ENCODE assay signal across 25 cellular contexts in genomic region chr3:156985689-156986088, GRCh38.
"Had no signal": no experiment of that assay in that cellular context is flagged by ENCODE, and none has a peak within 500 bp of the region (broad histone marks: within the 10 kb centered on the region; RNA-seq: fewer than 3 reads in every experiment).

No MANE protein-coding gene starts in this region.

- ATAC-seq: activated CD4-positive, alpha-beta T cell treated with anti-CD3 and anti-CD28 coated beads for 36 hours had no signal

- H3K9me3 Mint-ChIP-seq: activated CD4-positive, alpha-beta memory T cell treated with anti-CD3 and anti-CD28 coated beads, Interleukin-2, amount 10 ng/mL, durations not matched to agents 7 days and 5 days; activated naive CD4-positive, alpha-beta T cell treated with anti-CD3 and anti-CD28 coated beads, Interleukin-2, amount 10 ng/mL, durations not matched to agents 7 days and 5 days; activated naive CD8-positive, alpha-beta T cell treated with anti-CD3 and anti-CD28 coated beads for 36 hours; activated T-helper 2 cell treated with anti-CD3 and anti-CD28 coated beads, Interferon-gamma antibody, Interleukin-2, Interleukin-4, amounts not matched to agents 10 μg/mL and 5 μg/mL and 100 μg/mL, durations not matched to agents 14 hours and 24 hours and 36 hours had no signal

- H3K4me1 Mint-ChIP-seq: activated CD4-positive, alpha-beta memory T cell treated with anti-CD3 and anti-CD28 coated beads, Interleukin-2, amount 10 ng/mL, durations not matched to agents 7 days and 5 days; activated CD4-positive, alpha-beta T cell treated with anti-CD3 and anti-CD28 coated beads for 36 hours; activated naive CD4-positive, alpha-beta T cell treated with anti-CD3 and anti-CD28 coated beads, Interleukin-2, amount 10 ng/mL, durations not matched to agents 7 days and 5 days; activated naive CD8-positive, alpha-beta T cell treated with anti-CD3 and anti-CD28 coated beads for 36 hours had no signal

- H3K9me3 ChIP-seq: Peyer's patch, SJCRH30, SK-N-SH had no signal

- DNase-seq: activated CD4-positive, alpha-beta memory T cell treated with anti-CD3 and anti-CD28 coated beads, Interleukin-2, amount 10 ng/mL, durations not matched to agents 7 days and 5 days; activated CD4-positive, alpha-beta T cell treated with anti-CD3 and anti-CD28 coated beads for 36 hours; activated CD4-positive, alpha-beta T cell treated with anti-CD3 and anti-CD28 coated beads, Interleukin-2, amount 50 U/mL, for 1 hour; activated gamma-delta T cell treated with Interleukin-2 at 50 U/mL for 16 hours; activated naive CD4-positive, alpha-beta T cell treated with anti-CD3 and anti-CD28 coated beads, Interleukin-2, amount 10 ng/mL, durations not matched to agents 7 days and 5 days; activated naive CD8-positive, alpha-beta T cell treated with anti-CD3 and anti-CD28 coated beads for 36 hours; activated T-cell treated with anti-CD3 and anti-CD28 coated beads for 4 hours; activated T-cell treated with anti-CD3 and anti-CD28 coated beads, Interleukin-2, amount 50 U/mL, for 48 hours; brain microvascular endothelial cell; NCI-H1105 treated with DMSO at 0.1 percent for 48 hours; NCI-H1436 treated with DMSO at 0.1 percent for 48 hours; NCI-H187; NCI-H2081 treated with DMSO at 0.1 percent for 48 hours; NCI-H446; NCI-H524; Peyer's patch; Right ventricle myocardium superior; SJCRH30; SK-N-SH; T-helper 1 cell; WERI-Rb-1 had no signal

- H3K27me3 ChIP-seq: brain microvascular endothelial cell, cardiac muscle cell, Peyer's patch, SJCRH30 had no signal

- H3K4me1 ChIP-seq: Peyer's patch, SJCRH30 had no signal

- H3K4me3 ChIP-seq: cardiac muscle cell, Peyer's patch, SJCRH30 had no signal

- H3K36me3 ChIP-seq: brain microvascular endothelial cell, cardiac muscle cell, Peyer's patch, SJCRH30, WERI-Rb-1 had no signal

- H3K27ac ChIP-seq: brain microvascular endothelial cell, cardiac muscle cell, KMS-11, Peyer's patch, RWPE1, SJCRH30, WERI-Rb-1 had no signal

- H3K4me2 ChIP-seq: KMS-11, SK-N-SH had no signal

- H3K27ac Mint-ChIP-seq: activated CD4-positive, alpha-beta memory T cell treated with anti-CD3 and anti-CD28 coated beads, Interleukin-2, amount 10 ng/mL, durations not matched to agents 7 days and 5 days; activated CD4-positive, alpha-beta T cell treated with anti-CD3 and anti-CD28 coated beads for 36 hours; activated naive CD4-positive, alpha-beta T cell treated with anti-CD3 and anti-CD28 coated beads, Interleukin-2, amount 10 ng/mL, durations not matched to agents 7 days and 5 days; activated naive CD8-positive, alpha-beta T cell treated with anti-CD3 and anti-CD28 coated beads for 36 hours; activated T-helper 2 cell treated with anti-CD3 and anti-CD28 coated beads, Interferon-gamma antibody, Interleukin-2, Interleukin-4, amounts not matched to agents 10 μg/mL and 5 μg/mL and 100 μg/mL, durations not matched to agents 14 hours and 24 hours and 36 hours had no signal

- H3K4me3 Mint-ChIP-seq: activated CD4-positive, alpha-beta memory T cell treated with anti-CD3 and anti-CD28 coated beads, Interleukin-2, amount 10 ng/mL, durations not matched to agents 7 days and 5 days; activated CD4-positive, alpha-beta T cell treated with anti-CD3 and anti-CD28 coated beads for 36 hours; activated naive CD4-positive, alpha-beta T cell treated with anti-CD3 and anti-CD28 coated beads, Interleukin-2, amount 10 ng/mL, durations not matched to agents 7 days and 5 days; activated naive CD8-positive, alpha-beta T cell treated with anti-CD3 and anti-CD28 coated beads for 36 hours had no signal

- H3K27me3 Mint-ChIP-seq: activated naive CD8-positive, alpha-beta T cell treated with anti-CD3 and anti-CD28 coated beads for 36 hours had no signal

- H3K9ac ChIP-seq: KMS-11, SK-N-SH had no signal

- H3K36me3 Mint-ChIP-seq: activated naive CD4-positive, alpha-beta T cell treated with anti-CD3 and anti-CD28 coated beads, Interleukin-2, amount 10 ng/mL, durations not matched to agents 7 days and 5 days; activated naive CD8-positive, alpha-beta T cell treated with anti-CD3 and anti-CD28 coated beads for 36 hours had no signal
